Comparison of ENCODE assay signal across 28 cellular contexts in genomic region chr6:35954335-35954734, GRCh38.
"Had no signal": no experiment of that assay in that cellular context is flagged by ENCODE, and none has a peak within 500 bp of the region (broad histone marks: within the 10 kb centered on the region; RNA-seq: fewer than 3 reads in every experiment).

No MANE protein-coding gene starts in this region.

- ATAC-seq: body of pancreas, Panc1, SK-N-SH treated with all-trans-retinoic acid at 6 μM for 48 hours, T-cell, T-helper 17 cell had no signal

- H3K27ac ChIP-seq: body of pancreas, VCaP had no signal

- H3K27me3 ChIP-seq: body of pancreas, MG63 had no signal

- H3K4me1 ChIP-seq: body of pancreas had no signal

- DNase-seq: activated B cell treated with CpG ODN at 0.5 μM for 24 hours; activated CD4-positive, alpha-beta memory T cell treated with anti-CD3 and anti-CD28 coated beads for 36 hours; activated CD4-positive, alpha-beta T cell treated with anti-CD3 and anti-CD28 coated beads for 4 hours; activated CD4-positive, alpha-beta T cell treated with anti-CD3 and anti-CD28 coated beads, Interleukin-2, amount 50 U/mL, for 1 hour; activated CD4-positive, CD25-positive, alpha-beta regulatory T cell treated with anti-CD3 and anti-CD28 coated beads, Interleukin-2, amount 50 U/mL, for 72 hours; activated CD8-positive, alpha-beta memory T cell treated with anti-CD3 and anti-CD28 coated beads, Interleukin-2, amount 50 U/mL, for 48 hours; activated effector memory CD4-positive, alpha-beta T cell treated with Interleukin-2 at 50 U/mL for 16 hours; activated naive CD4-positive, alpha-beta T cell treated with anti-CD3 and anti-CD28 coated beads, Interleukin-2, amount 50 U/mL, for 16 hours; activated naive CD8-positive, alpha-beta T cell treated with anti-CD3 and anti-CD28 coated beads for 36 hours; activated T-cell treated with anti-CD3 and anti-CD28 coated beads, Interleukin-2, amount 50 U/mL, for 48 hours; body of pancreas; caudate nucleus; cerebellar nuclear complex; NCI-H1048; NCI-H1105 treated with DMSO at 0.1 percent for 48 hours; NCI-H1436; NCI-H1694; NCI-H1930; NCI-H2081 treated with DMSO at 0.1 percent for 48 hours; NCI-H345; NCI-H524 treated with DMSO at 0.1 percent for 48 hours; SIG-M5; T-cell; T-helper 17 cell had no signal

- H3K9me3 ChIP-seq: body of pancreas, MG63 had no signal

- H3K36me3 ChIP-seq: MG63 had no signal

- H3K4me3 ChIP-seq: body of pancreas, MG63 had no signal
